In genomic region chr7:92835140-92835850, GRCh38 we compare ENCODE assay signal across 8 cellular contexts. TPM values are rescaled to one million over a fixed set of nuclear protein-coding genes. Genes with fewer than 3 reads are reported as not detected.
DNase-seq lines count a peak whose midpoint lies in the region; ATAC-seq and TF ChIP-seq lines count a peak whose summit lies in the region.

No MANE protein-coding gene starts in this region.

- peak overlapping the region; percentile 90 for H3K4me2 ChIP-seq in Loucy (ENCODE audit: low read depth, low read length, poor library complexity, severe bottlenecking)

- no peaks in the 10 kb centered on the region for H3K27me3 Mint-ChIP-seq in central memory CD8-positive, alpha-beta T cell

- H3K9me3 Mint-ChIP-seq in central memory CD8-positive, alpha-beta T cell: no peaks in the 10 kb centered on the region

- H4K20me1 ChIP-seq in Loucy (ENCODE audit: insufficient read depth, low read length, poor library complexity, severe bottlenecking): peaks cover 39% of the 10 kb centered on the region

- H3K36me3 Mint-ChIP-seq in central memory CD8-positive, alpha-beta T cell (ENCODE audit: insufficient read depth): peaks cover 22% of the 10 kb centered on the region

- no peak for TF ChIP-seq CTCF in Loucy (conservative IDR thresholded peaks at IDR 0.05; ENCODE audit: low read length)
- no peak for TF ChIP-seq CTCF in WI38 (IDR thresholded peaks at IDR 0.05; ENCODE audit: low read depth, low read length)
- TF ChIP-seq CTCF in kidney epithelial cell (IDR thresholded peaks at IDR 0.05; ENCODE audit: insufficient read depth, low read length, poor library complexity, severe bottlenecking): no peak

- peak overlapping the region; percentile 89 for H3K4me3 Mint-ChIP-seq in central memory CD8-positive, alpha-beta T cell

- H3K9ac ChIP-seq in Loucy (ENCODE audit: low read depth, low read length, poor library complexity, severe bottlenecking): peak overlapping the region; percentile 98

- H3K4me1 Mint-ChIP-seq in central memory CD8-positive, alpha-beta T cell: peaks cover 45% of the 10 kb centered on the region

- DNase-seq in GDM1 (lab: John Stamatoyannopoulos, UW) (peak; percentile 44), kidney epithelial cell (ENCODE audit: low read depth) (no peak), SHP77 treated with DMSO at 0.1 percent for 48 hours (lab: John Stamatoyannopoulos, UW) (no peak), cortex of kidney (lab: John Stamatoyannopoulos, UW) (no peak)
- peak in 1 of 2 donors; percentile 22 for DNase-seq in central memory CD8-positive, alpha-beta T cell (ENCODE audit: low spot score in 2 of 2)
- peak; percentile 66 for DNase-seq in stimulated activated CD4-positive, alpha-beta T cell treated with anti-CD3 and anti-CD28 coated beads, Interleukin-15, amount 100 ng/mL, for 24 hours

- no peaks in the 10 kb centered on the region for H3K9me3 ChIP-seq in Loucy (ENCODE audit: insufficient read depth, low read depth, low read length)

- peaks cover 100% of the 10 kb centered on the region for H3K79me2 ChIP-seq in Loucy (ENCODE audit: insufficient read depth, low read length)

- ATAC-seq in central memory CD8-positive, alpha-beta T cell (replicated peaks; ENCODE audit: extremely low read depth, poor library complexity, severe bottlenecking): peak; percentile 9

- H3F3A ChIP-seq in Loucy (ENCODE audit: low read depth): peaks cover 5% of the 10 kb centered on the region

- H3K27ac Mint-ChIP-seq in central memory CD8-positive, alpha-beta T cell (ENCODE audit: low read depth): peak overlapping the region; percentile 92

- H3K27me3 ChIP-seq in Loucy (ENCODE audit: insufficient read depth, low read length, poor library complexity, severe bottlenecking) (peaks cover 40% of the 10 kb centered on the region), kidney epithelial cell (ENCODE audit: control insufficient read depth, insufficient read depth, low read length) (no peaks in the 10 kb centered on the region)

- peaks cover 32% of the 10 kb centered on the region for H3K36me3 ChIP-seq in Loucy (ENCODE audit: insufficient read depth, low read length)
- no peaks in the 10 kb centered on the region for H3K36me3 ChIP-seq in kidney epithelial cell (ENCODE audit: control insufficient read depth, insufficient read depth, low read length)

- H3K4me3 ChIP-seq in Loucy (ENCODE audit: low read length, poor library complexity, severe bottlenecking) (peak overlapping the region; percentile 87), WI38 (ENCODE audit: low read depth, low read length) (peak overlapping the region; percentile 92), kidney epithelial cell (ENCODE audit: low read depth, low read length) (peak overlapping the region; percentile 76)

- H2AFZ ChIP-seq in Loucy (ENCODE audit: low read length): no peak overlapping the region

- peaks cover 38% of the 10 kb centered on the region for H3K4me1 ChIP-seq in Loucy (ENCODE audit: insufficient read depth, low read length, poor library complexity, severe bottlenecking)

- H3K9me2 ChIP-seq in Loucy (replicated peaks; ENCODE audit: low read depth, low read length): no peaks in the 10 kb centered on the region

RNA-seq across cellular contexts. Expression of gene CDK6, which starts 1.1 kb away (rescaled TPM):
- total RNA-seq in kidney epithelial cell: 89.7 and 91.0 TPM in 2 replicates

Comparison
In these comparisons a context has a peak if more than half of its experiments do, and no peak if none do; other contexts are left out.
1. DNase-seq: peak in GDM1 (single experiment) and stimulated activated CD4-positive, alpha-beta T cell treated with anti-CD3 and anti-CD28 coated beads, Interleukin-15, amount 100 ng/mL, for 24 hours (single experiment); none in kidney epithelial cell (single experiment), SHP77 treated with DMSO at 0.1 percent for 48 hours (single experiment) and cortex of kidney (single experiment).
2. Peak in every context shown above with its lines, with median percentiles within 50 percentile points of each other: H3K4me3 ChIP-seq.